ENCODE assay signal across 8 cellular contexts in genomic region chr1:211654838-211655787, GRCh38. TPM values are rescaled to one million over a fixed set of nuclear protein-coding genes. Genes with fewer than 3 reads are reported as not detected.
DNase-seq lines count a peak whose midpoint lies in the region; ATAC-seq and TF ChIP-seq lines count a peak whose summit lies in the region.

No MANE protein-coding gene starts in this region.

- CTCF ChIA-PET in RWPE1 (lab: Yijun Ruan, JAX) = interaction anchor here (0.6 to 2.0 kb wide), 15 partner anchors 12 to 1378 kb away, joined by 3 to 7 read pairs (median 4); partner anchors contain the start of gene SLC30A1

- WGBS in suprapubic skin = 38% methylated on average over 27 of the region's 27 CpGs

- POLR2A ChIA-PET in RWPE1 (lab: Yijun Ruan, JAX; ENCODE audit: low non-redundant PET) = no interaction called here

- TF ChIP-seq CTCF in DND-41 (IDR thresholded peaks at IDR 0.05; ENCODE audit: borderline replicate concordance, extremely low read depth, low read length, poor library complexity, severe bottlenecking) (peak; percentile 91), GM23338 (conservative IDR thresholded peaks at IDR 0.05; ENCODE audit: low read depth in 2 of 2) (peak; percentile 94 to 95), RWPE1 (conservative IDR thresholded peaks at IDR 0.05; ENCODE audit: low read depth) (peak; percentile 87), omental fat pad (IDR thresholded peaks at IDR 0.05) (peak in 2 of 3 donors; percentile 58 to 59), suprapubic skin (IDR thresholded peaks at IDR 0.05) (peak; percentile 82 to 87)

- no peak overlapping the region for H3K4me3 Mint-ChIP-seq in GM23338
- H3K4me3 Mint-ChIP-seq in activated T-helper 17 cell treated with anti-CD3 and anti-CD28 coated beads, Interleukin-2, amount 50 U/mL, for 72 hours = no peak overlapping the region

- H3K27ac Mint-ChIP-seq in GM23338 = peak overlapping the region; percentile 73; the same call in 1 of the 2 replicates
- no peak overlapping the region for H3K27ac Mint-ChIP-seq in activated T-helper 17 cell treated with anti-CD3 and anti-CD28 coated beads, Interleukin-2, amount 50 U/mL, for 72 hours

- H2AFZ ChIP-seq in DND-41 (ENCODE audit: low read depth, low read length) (no peak overlapping the region), GM23338 (peak overlapping the region; percentile 86)

- no peaks in the 10 kb centered on the region for H3F3A ChIP-seq in GM23338 (replicated peaks; ENCODE audit: low read depth)

- peak; percentile 81 for DNase-seq in DND-41
- peak; percentile 94 for DNase-seq in GM23338 (ENCODE audit: low spot score)
- DNase-seq in M059J (ENCODE audit: low read depth) = peak; percentile 82
- peak; percentile 80 for DNase-seq in RWPE1 (ENCODE audit: low spot score)
- peak; percentile 84 for DNase-seq in fibroblast of the conjunctiva (ENCODE audit: low read depth)
- peak; percentile 92 for DNase-seq in omental fat pad (ENCODE audit: low spot score)
- peak; percentile 88 to 92 for DNase-seq in suprapubic skin (ENCODE audit: low spot score in 2 of 2)

- H3K27me3 ChIP-seq in DND-41 (ENCODE audit: insufficient read depth, low read length, poor library complexity) = peaks cover 7% of the 10 kb centered on the region
- no peaks in the 10 kb centered on the region for H3K27me3 ChIP-seq in GM23338 (ENCODE audit: insufficient read depth)
- H3K27me3 ChIP-seq in suprapubic skin = no peaks in the 10 kb centered on the region

- H3K4me2 ChIP-seq in DND-41 (ENCODE audit: insufficient read depth, low read length) = no peak overlapping the region
- no peak overlapping the region for H3K4me2 ChIP-seq in GM23338

- H3K79me2 ChIP-seq in DND-41 (ENCODE audit: insufficient read depth, low read length) (no peaks in the 10 kb centered on the region), GM23338 (replicated peaks; ENCODE audit: insufficient read depth) (no peaks in the 10 kb centered on the region)

- ATAC-seq in DND-41 (ENCODE audit: insufficient read depth, low read depth) (peak; percentile 99), GM23338 (peak; percentile 98), omental fat pad (ENCODE audit: low FRiP score) (peak; percentile 92)
- peak; percentile 89 for ATAC-seq in activated T-helper 17 cell treated with anti-CD3 and anti-CD28 coated beads, Interleukin-2, amount 50 U/mL, for 72 hours (replicated peaks)

- H3K36me3 Mint-ChIP-seq in GM23338 (ENCODE audit: low read depth) = no peaks in the 10 kb centered on the region
- no peaks in the 10 kb centered on the region for H3K36me3 Mint-ChIP-seq in activated T-helper 17 cell treated with anti-CD3 and anti-CD28 coated beads, Interleukin-2, amount 50 U/mL, for 72 hours (ENCODE audit: low read depth)

- no peaks in the 10 kb centered on the region for H3K9me3 Mint-ChIP-seq in GM23338
- H3K9me3 Mint-ChIP-seq in activated T-helper 17 cell treated with anti-CD3 and anti-CD28 coated beads, Interleukin-2, amount 50 U/mL, for 72 hours = no peaks in the 10 kb centered on the region

- peaks cover 7% of the 10 kb centered on the region for H3K27me3 Mint-ChIP-seq in GM23338 (ENCODE audit: insufficient read depth, low read depth, poor library complexity)
- peaks cover 4% of the 10 kb centered on the region for H3K27me3 Mint-ChIP-seq in activated T-helper 17 cell treated with anti-CD3 and anti-CD28 coated beads, Interleukin-2, amount 50 U/mL, for 72 hours

- H4K20me1 ChIP-seq in DND-41 (ENCODE audit: insufficient read depth, low read length) = no peaks in the 10 kb centered on the region
- no peaks in the 10 kb centered on the region for H4K20me1 ChIP-seq in GM23338 (replicated peaks; ENCODE audit: insufficient read depth)

- TF ChIP-seq POLR2A in suprapubic skin (IDR thresholded peaks at IDR 0.05) = no peak

- H3K4me1 ChIP-seq in DND-41 (ENCODE audit: insufficient read depth, low read length) (no peaks in the 10 kb centered on the region), GM23338 (ENCODE audit: insufficient read depth) (no peaks in the 10 kb centered on the region; the same call in 1 of the 2 replicates), suprapubic skin (peaks cover 5% of the 10 kb centered on the region)

- no peak for TF ChIP-seq EP300 in suprapubic skin (IDR thresholded peaks at IDR 0.05)

- peaks cover 13% of the 10 kb centered on the region for H3K4me1 Mint-ChIP-seq in GM23338
- peaks cover 5% of the 10 kb centered on the region for H3K4me1 Mint-ChIP-seq in activated T-helper 17 cell treated with anti-CD3 and anti-CD28 coated beads, Interleukin-2, amount 50 U/mL, for 72 hours

- no peak overlapping the region for H3K9ac ChIP-seq in DND-41 (ENCODE audit: low read depth, low read length)

- H3K27ac ChIP-seq in DND-41 (ENCODE audit: low read length) (no peak overlapping the region), GM23338 (ENCODE audit: low read depth) (no peak overlapping the region), RWPE1 (no peak overlapping the region), suprapubic skin (no peak overlapping the region)

- no peak overlapping the region for H3K4me3 ChIP-seq in DND-41 (ENCODE audit: low read depth in 1 of 2, low read length in 2 of 2)
- H3K4me3 ChIP-seq in GM23338 = no peak overlapping the region; the same call in 1 of the 2 replicates
- no peak overlapping the region for H3K4me3 ChIP-seq in suprapubic skin

- no peaks in the 10 kb centered on the region for H3K9me2 ChIP-seq in GM23338 (ENCODE audit: insufficient read depth)

- no peaks in the 10 kb centered on the region for H3K9me3 ChIP-seq in DND-41 (ENCODE audit: insufficient read depth, low read length, severe bottlenecking)
- no peaks in the 10 kb centered on the region for H3K9me3 ChIP-seq in suprapubic skin

- H3K36me3 ChIP-seq in DND-41 (ENCODE audit: insufficient read depth, low read length) (no peaks in the 10 kb centered on the region), GM23338 (ENCODE audit: insufficient read depth) (no peaks in the 10 kb centered on the region), suprapubic skin (no peaks in the 10 kb centered on the region)

TF ChIP-seq in GM23338, 12 proteins besides CTCF, POLR2A, EP300 and RAD21 (continues in another document):
- TF ChIP-seq EZH2phosphoT487 (IDR thresholded peaks at IDR 0.05; ENCODE audit: unreplicated experiment) (no peak), NANOG (IDR thresholded peaks at IDR 0.05; ENCODE audit: borderline replicate concordance) (no peak), REST (IDR thresholded peaks at IDR 0.05; ENCODE audit: unreplicated experiment) (no peak), JUNB (IDR thresholded peaks at IDR 0.05; ENCODE audit: unreplicated experiment) (no peak), ETS1 (IDR thresholded peaks at IDR 0.05) (no peak), ZNF114 (CRISPR knock-in tag; IDR thresholded peaks at IDR 0.05) (no peak), POLR2AphosphoS5 (IDR thresholded peaks at IDR 0.05; ENCODE audit: low read depth) (no peak), ZNF331 (CRISPR knock-in tag; IDR thresholded peaks at IDR 0.05; ENCODE audit: low read depth) (no peak), STAT1 (IDR thresholded peaks at IDR 0.05; ENCODE audit: unreplicated experiment) (no peak), EZH2 (IDR thresholded peaks at IDR 0.05; ENCODE audit: low read depth, unreplicated experiment) (no peak), CREB1 (CRISPR knock-in tag; IDR thresholded peaks at IDR 0.05; ENCODE audit: low read depth) (no peak)

RNA-seq across cellular contexts. Expression of gene NEK2, which starts 20.3 kb away (rescaled TPM):
- total RNA-seq in GM23338 (2014; rRNA removed; shearing (Covaris generic)) = 19.1 and 24.9 TPM in 2 replicates
- 15.8 and 17.0 TPM in 2 replicates for polyA plus RNA-seq in GM23338 (2016; fragmentation: Nextera tagmentation; extraction: Ambion mirVana)
- 35.6 and 58.6 TPM in 2 replicates for total RNA-seq in M059J (2014; rRNA removed; shearing (Covaris generic))
- total RNA-seq in activated T-helper 17 cell treated with anti-CD3 and anti-CD28 coated beads, Interleukin-2, amount 50 U/mL, for 72 hours = 10 to 100 TPM; 31.6 to 32.4 TPM
- under 1 TPM in 2 of 4 donors, not detected in 2; 0.47 to 0.60 TPM for total RNA-seq in omental fat pad
- 10 to 100 TPM in 1 of 4 donors, 1 to 10 TPM in 2, not detected in 1; 3.2 to 11.8 (median 3.6) TPM for total RNA-seq in suprapubic skin
